In genomic region chr16:30052671-30053372, GRCh38 we compare ENCODE assay signal across 8 cellular contexts. TPM values are rescaled to one million over a fixed set of nuclear protein-coding genes. Genes with fewer than 3 reads are reported as not detected.
DNase-seq lines count a peak whose midpoint lies in the region; ATAC-seq and TF ChIP-seq lines count a peak whose summit lies in the region.

No MANE protein-coding gene starts in this region.

- H3K36me3 Mint-ChIP-seq in activated naive CD4-positive, alpha-beta T cell treated with anti-CD3 and anti-CD28 coated beads, Interleukin-2, amount 50 U/mL, for 72 hours = peaks cover 0 to 5% of the 10 kb centered on the region in 2 donors

- no peaks in the 10 kb centered on the region for H3K9me3 Mint-ChIP-seq in activated naive CD4-positive, alpha-beta T cell treated with anti-CD3 and anti-CD28 coated beads, Interleukin-2, amount 50 U/mL, for 72 hours

- peak overlapping the region; percentile 78 to 94 for H3K27ac Mint-ChIP-seq in activated naive CD4-positive, alpha-beta T cell treated with anti-CD3 and anti-CD28 coated beads, Interleukin-2, amount 50 U/mL, for 72 hours

- TF ChIP-seq POLR2A in ovary (IDR thresholded peaks at IDR 0.05) = no peak

- no peak for TF ChIP-seq EP300 in ovary (IDR thresholded peaks at IDR 0.05)

- DNase-seq in DMS114 treated with DMSO at 0.1 percent for 48 hours (lab: John Stamatoyannopoulos, UW; ENCODE audit: unreplicated experiment) = peak; percentile 90
- DNase-seq in HAP-1 (ENCODE audit: low spot score in 2 of 2) = peak; percentile 88 to 97
- DNase-seq in NCI-H1105 (lab: John Stamatoyannopoulos, UW) = peak; percentile 93
- DNase-seq in SKM-1 (lab: John Stamatoyannopoulos, UW; ENCODE audit: unreplicated experiment) = peak; percentile 86
- DNase-seq in activated naive CD4-positive, alpha-beta T cell treated with anti-CD3 and anti-CD28 coated beads, Interleukin-2, amount 50 U/mL, for 72 hours (ENCODE audit: low spot score in 2 of 2) = peak; percentile 96
- peak; percentile 96 for DNase-seq in Right ventricle myocardium inferior (ENCODE audit: missing footprints)
- peak; percentile 93 to 96 (median 95) for DNase-seq in ovary
- DNase-seq in thoracic aorta (ENCODE audit: low spot score) = peak; percentile 67

- H3K9me3 ChIP-seq in HAP-1 = no peaks in the 10 kb centered on the region
- H3K9me3 ChIP-seq in ovary = no peaks in the 10 kb centered on the region
- no peaks in the 10 kb centered on the region for H3K9me3 ChIP-seq in thoracic aorta

- H3K27me3 ChIP-seq in HAP-1 (ENCODE audit: low read depth) (no peaks in the 10 kb centered on the region), ovary (no peaks in the 10 kb centered on the region), thoracic aorta (replicated peaks; ENCODE audit: insufficient read depth) (no peaks in the 10 kb centered on the region)

- intact Hi-C loops in Right ventricle myocardium inferior (cut with DNase I) = no loop called here
- intact Hi-C loops in ovary (cut with DNase I) = loop anchor here in 1 of 4 donors (10.0 kb wide), 1 partner anchor 482 kb away; the partner anchor contains the start of gene ZNF747

- in situ Hi-C loops in HAP-1 (cut with MboI; ENCODE audit: low sequenced_read_pairs) = no loop called here

- WGBS in ovary, 3 donors = 3 to 6% (median 3%) methylated on average over 35 to 58 of the region's 58 CpGs

- TF ChIP-seq CTCF in ovary (IDR thresholded peaks at IDR 0.05) (no peak), thoracic aorta (IDR thresholded peaks at IDR 0.05) (no peak)

- H3K36me3 ChIP-seq in HAP-1 (replicated peaks) (no peaks in the 10 kb centered on the region), ovary (no peaks in the 10 kb centered on the region), thoracic aorta (no peaks in the 10 kb centered on the region)

- H3K27ac ChIP-seq in ovary (no peak overlapping the region), thoracic aorta (peak overlapping the region; percentile 27 to 60)

- ATAC-seq in activated naive CD4-positive, alpha-beta T cell treated with anti-CD3 and anti-CD28 coated beads, Interleukin-2, amount 50 U/mL, for 72 hours = peak; percentile 86 to 92
- peak; percentile 95 for ATAC-seq in Right ventricle myocardium inferior
- ATAC-seq in thoracic aorta (ENCODE audit: insufficient number of reproducible peaks, low FRiP score, low read depth) = peak; percentile 55

- H3K4me3 ChIP-seq in HAP-1 (peak overlapping the region; percentile 51), ovary (peak overlapping the region; percentile 57), thoracic aorta (peak overlapping the region; percentile 88)

- H3K4me1 ChIP-seq in HAP-1 (peaks cover 14% of the 10 kb centered on the region), ovary (ENCODE audit: insufficient read depth) (peaks cover 3% of the 10 kb centered on the region), thoracic aorta (ENCODE audit: control insufficient read depth in 1 of 2, low read depth in 2 of 2) (peaks cover 7 to 9% of the 10 kb centered on the region in 2 donors)

RNA-seq across cellular contexts. Expression of gene ALDOA, which starts 12.7 kb away (rescaled TPM):
- total RNA-seq in activated naive CD4-positive, alpha-beta T cell treated with anti-CD3 and anti-CD28 coated beads, Interleukin-2, amount 50 U/mL, for 72 hours = 1,000 to 10,000 TPM; 1,322 to 2,822 TPM
- total RNA-seq in Right ventricle myocardium inferior = 4,126 TPM
- total RNA-seq in ovary = 1,000 to 10,000 TPM in 1 of 7 donors, 100 to 1,000 TPM in 6; 395 to 1,259 (median 847) TPM
- 100 to 1,000 TPM; 252 to 522 TPM for polyA plus RNA-seq in ovary
- total RNA-seq in thoracic aorta = 100 to 1,000 TPM; 569 to 841 TPM

RNA-seq across cellular contexts. Expression of gene TLCD3B, which starts 21.8 kb away (rescaled TPM):
- 10 to 100 TPM in 1 of 2 donors, 1 to 10 TPM in 1; 3.4 to 14.1 TPM for total RNA-seq in activated naive CD4-positive, alpha-beta T cell treated with anti-CD3 and anti-CD28 coated beads, Interleukin-2, amount 50 U/mL, for 72 hours
- total RNA-seq in Right ventricle myocardium inferior (not detected), ovary (under 1 TPM in 1 of 7 donors, not detected in 6; 0.15 TPM), thoracic aorta (not detected)
- polyA plus RNA-seq in ovary = not detected

RNA-seq across cellular contexts. Expression of gene PPP4C, which starts 23.0 kb away (rescaled TPM):
- 100 to 1,000 TPM; 130 to 136 TPM for total RNA-seq in activated naive CD4-positive, alpha-beta T cell treated with anti-CD3 and anti-CD28 coated beads, Interleukin-2, amount 50 U/mL, for 72 hours
- total RNA-seq in Right ventricle myocardium inferior (37.8 TPM), ovary (10 to 100 TPM; 21.9 to 55.8 (median 49.1) TPM), thoracic aorta (10 to 100 TPM; 37.7 to 54.2 TPM)
- 10 to 100 TPM; 13.7 to 58.8 TPM for polyA plus RNA-seq in ovary

RNA-seq across cellular contexts. Expression of gene C16orf92, which starts 29.8 kb away (rescaled TPM):
- not detected for total RNA-seq in activated naive CD4-positive, alpha-beta T cell treated with anti-CD3 and anti-CD28 coated beads, Interleukin-2, amount 50 U/mL, for 72 hours
- not detected for total RNA-seq in Right ventricle myocardium inferior
- total RNA-seq in ovary = not detected
- polyA plus RNA-seq in ovary = not detected
- total RNA-seq in thoracic aorta = not detected

RNA-seq across cellular contexts. Expression of gene TBX6, which starts 38.9 kb away (rescaled TPM):
- total RNA-seq in activated naive CD4-positive, alpha-beta T cell treated with anti-CD3 and anti-CD28 coated beads, Interleukin-2, amount 50 U/mL, for 72 hours = 1 to 10 TPM; 3.9 to 5.7 TPM
- 0.51 TPM for total RNA-seq in Right ventricle myocardium inferior
- 1 to 10 TPM in 3 of 7 donors, under 1 TPM in 4; 0.23 to 1.5 (median 0.75) TPM for total RNA-seq in ovary
- 1 to 10 TPM in 1 of 2 donors, under 1 TPM in 1; 0.08 to 1.1 TPM for polyA plus RNA-seq in ovary
- total RNA-seq in thoracic aorta = under 1 TPM in 1 of 2 donors, not detected in 1; 0.56 TPM

Comparison
In these comparisons a context has a peak if more than half of its experiments do, and no peak if none do; other contexts are left out.
1. H3K27ac ChIP-seq: peak in thoracic aorta (2 of 2); none in ovary (0 of 2).
2. Peak in every context shown above with its lines, with median percentiles within 50 percentile points of each other: DNase-seq, H3K4me3 ChIP-seq and ATAC-seq.